ENCODE assay signal across 2 cellular contexts in the genomic region with DNA sequence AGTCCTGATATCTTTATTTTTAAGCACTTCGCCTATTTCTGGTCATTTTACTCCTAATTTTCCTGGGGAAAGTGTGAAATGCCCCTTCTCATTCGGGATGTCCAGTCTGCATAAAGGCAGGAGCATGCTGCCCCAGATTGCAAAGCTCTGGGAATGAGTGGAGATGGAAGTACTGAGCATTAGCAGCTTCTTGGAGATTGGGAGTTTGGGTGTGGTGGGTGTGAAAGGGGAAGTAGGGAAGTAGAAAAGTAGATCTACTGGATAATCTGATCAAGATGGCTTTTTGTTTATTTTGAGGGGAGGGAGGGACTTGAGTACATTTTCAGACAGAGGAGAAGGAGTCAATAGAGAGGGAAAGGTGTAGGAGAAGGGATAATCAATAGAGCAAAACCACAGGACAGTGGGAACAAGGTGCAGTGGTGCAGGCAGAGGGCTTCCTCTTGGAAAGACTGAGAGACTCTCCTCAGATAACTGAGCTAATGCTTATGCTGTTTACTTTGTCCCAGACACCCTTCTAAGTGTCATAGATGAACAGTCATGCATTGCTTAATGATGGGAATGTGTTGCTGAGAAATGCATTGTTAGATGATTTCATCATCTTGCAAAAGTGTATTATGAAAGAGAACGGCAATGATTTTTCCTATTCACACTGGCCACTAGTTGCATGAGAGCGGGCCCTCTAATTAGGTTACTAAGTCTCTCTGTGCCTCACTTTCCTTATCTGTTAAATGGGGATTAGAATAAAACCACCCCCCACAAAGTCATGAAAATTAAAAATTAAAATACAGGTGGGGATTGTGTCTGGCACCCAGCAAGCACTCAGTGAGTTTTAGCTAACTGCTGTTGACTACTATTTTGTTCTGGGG.
TF ChIP-seq lines count a peak whose summit lies in the region.

No MANE protein-coding gene starts in this region.

TF ChIP-seq in HEK293, 187 proteins besides CTCF, POLR2A, EP300 and RAD21 (continued from another document and continues in another):
- TF ChIP-seq KLF1 (tag by site-specific recombination; IDR thresholded peaks at IDR 0.05) = peak; percentile 49
- peak; percentile 33 for TF ChIP-seq OSR2 (tag by site-specific recombination; IDR thresholded peaks at IDR 0.05)
- TF ChIP-seq ZNF16 (tag by site-specific recombination; IDR thresholded peaks at IDR 0.05; ENCODE audit: low read depth) = no peak
- TF ChIP-seq, protein P1, sequence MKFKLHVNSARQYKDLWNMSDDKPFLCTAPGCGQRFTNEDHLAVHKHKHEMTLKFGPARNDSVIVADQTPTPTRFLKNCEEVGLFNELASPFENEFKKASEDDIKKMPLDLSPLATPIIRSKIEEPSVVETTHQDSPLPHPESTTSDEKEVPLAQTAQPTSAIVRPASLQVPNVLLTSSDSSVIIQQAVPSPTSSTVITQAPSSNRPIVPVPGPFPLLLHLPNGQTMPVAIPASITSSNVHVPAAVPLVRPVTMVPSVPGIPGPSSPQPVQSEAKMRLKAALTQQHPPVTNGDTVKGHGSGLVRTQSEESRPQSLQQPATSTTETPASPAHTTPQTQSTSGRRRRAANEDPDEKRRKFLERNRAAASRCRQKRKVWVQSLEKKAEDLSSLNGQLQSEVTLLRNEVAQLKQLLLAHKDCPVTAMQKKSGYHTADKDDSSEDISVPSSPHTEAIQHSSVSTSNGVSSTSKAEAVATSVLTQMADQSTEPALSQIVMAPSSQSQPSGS (tag by site-specific recombination; IDR thresholded peaks at IDR 0.05; ENCODE audit: low read depth) = 0 out of 2 replicates have a peak, but pooled peaks have one; percentile 36
- no peak for TF ChIP-seq ZXDB (tag by site-specific recombination; IDR thresholded peaks at IDR 0.05)
- TF ChIP-seq KLF8 (tag by site-specific recombination; IDR thresholded peaks at IDR 0.05) = 0 out of 2 replicates have a peak, but pooled peaks have one; percentile 36
- TF ChIP-seq ZNF629 (tag by site-specific recombination; IDR thresholded peaks at IDR 0.05) = peak; percentile 51
- no peak for TF ChIP-seq ZNF558 (tag by site-specific recombination; IDR thresholded peaks at IDR 0.05)
- no peak for TF ChIP-seq ZNF23 (tag by site-specific recombination; IDR thresholded peaks at IDR 0.05; ENCODE audit: borderline replicate concordance)
- TF ChIP-seq ZNF114 (tag by site-specific recombination; IDR thresholded peaks at IDR 0.05) = no peak
- TF ChIP-seq SP7 (tag by site-specific recombination; IDR thresholded peaks at IDR 0.05) = 0 out of 2 replicates have a peak, but pooled peaks have one; percentile 27
- peak; percentile 37 for TF ChIP-seq SETDB1 (IDR thresholded peaks at IDR 0.05; ENCODE audit: insufficient read length, low read length)
- TF ChIP-seq ZIC2 (tag by site-specific recombination; IDR thresholded peaks at IDR 0.05) = no peak
- TF ChIP-seq ZFP69B (tag by site-specific recombination; IDR thresholded peaks at IDR 0.05) = 0 out of 2 replicates have a peak, but pooled peaks have one; percentile 48
- TF ChIP-seq, protein P2, sequence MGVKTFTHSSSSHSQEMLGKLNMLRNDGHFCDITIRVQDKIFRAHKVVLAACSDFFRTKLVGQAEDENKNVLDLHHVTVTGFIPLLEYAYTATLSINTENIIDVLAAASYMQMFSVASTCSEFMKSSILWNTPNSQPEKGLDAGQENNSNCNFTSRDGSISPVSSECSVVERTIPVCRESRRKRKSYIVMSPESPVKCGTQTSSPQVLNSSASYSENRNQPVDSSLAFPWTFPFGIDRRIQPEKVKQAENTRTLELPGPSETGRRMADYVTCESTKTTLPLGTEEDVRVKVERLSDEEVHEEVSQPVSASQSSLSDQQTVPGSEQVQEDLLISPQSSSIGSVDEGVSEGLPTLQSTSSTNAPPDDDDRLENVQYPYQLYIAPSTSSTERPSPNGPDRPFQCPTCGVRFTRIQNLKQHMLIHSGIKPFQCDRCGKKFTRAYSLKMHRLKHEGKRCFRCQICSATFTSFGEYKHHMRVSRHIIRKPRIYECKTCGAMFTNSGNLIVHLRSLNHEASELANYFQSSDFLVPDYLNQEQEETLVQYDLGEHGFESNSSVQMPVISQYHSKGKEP (tag by site-specific recombination; IDR thresholded peaks at IDR 0.05) = peak; percentile 93
- TF ChIP-seq SCRT2 (tag by site-specific recombination; IDR thresholded peaks at IDR 0.05) = peak; percentile 94
- TF ChIP-seq, protein P3, sequence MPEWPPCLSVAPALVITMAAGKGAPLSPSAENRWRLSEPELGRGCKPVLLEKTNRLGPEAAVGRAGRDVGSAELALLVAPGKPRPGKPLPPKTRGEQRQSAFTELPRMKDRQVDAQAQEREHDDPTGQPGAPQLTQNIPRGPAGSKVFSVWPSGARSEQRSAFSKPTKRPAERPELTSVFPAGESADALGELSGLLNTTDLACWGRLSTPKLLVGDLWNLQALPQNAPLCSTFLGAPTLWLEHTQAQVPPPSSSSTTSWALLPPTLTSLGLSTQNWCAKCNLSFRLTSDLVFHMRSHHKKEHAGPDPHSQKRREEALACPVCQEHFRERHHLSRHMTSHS (tag by site-specific recombination; IDR thresholded peaks at IDR 0.05) = no peak
- TF ChIP-seq, protein P4, sequence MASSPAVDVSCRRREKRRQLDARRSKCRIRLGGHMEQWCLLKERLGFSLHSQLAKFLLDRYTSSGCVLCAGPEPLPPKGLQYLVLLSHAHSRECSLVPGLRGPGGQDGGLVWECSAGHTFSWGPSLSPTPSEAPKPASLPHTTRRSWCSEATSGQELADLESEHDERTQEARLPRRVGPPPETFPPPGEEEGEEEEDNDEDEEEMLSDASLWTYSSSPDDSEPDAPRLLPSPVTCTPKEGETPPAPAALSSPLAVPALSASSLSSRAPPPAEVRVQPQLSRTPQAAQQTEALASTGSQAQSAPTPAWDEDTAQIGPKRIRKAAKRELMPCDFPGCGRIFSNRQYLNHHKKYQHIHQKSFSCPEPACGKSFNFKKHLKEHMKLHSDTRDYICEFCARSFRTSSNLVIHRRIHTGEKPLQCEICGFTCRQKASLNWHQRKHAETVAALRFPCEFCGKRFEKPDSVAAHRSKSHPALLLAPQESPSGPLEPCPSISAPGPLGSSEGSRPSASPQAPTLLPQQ (tag by site-specific recombination; IDR thresholded peaks at IDR 0.05) = peak; percentile 57
- TF ChIP-seq HOXD13 (CRISPR knock-in tag; IDR thresholded peaks at IDR 0.05; ENCODE audit: borderline replicate concordance) = no peak
- TF ChIP-seq ZBTB17 (tag by site-specific recombination; IDR thresholded peaks at IDR 0.05) = peak; percentile 63
- TF ChIP-seq ZSCAN16 (tag by site-specific recombination; IDR thresholded peaks at IDR 0.05) = no peak
- peak; percentile 81 for TF ChIP-seq ZNF223 (tag by site-specific recombination; IDR thresholded peaks at IDR 0.05)

TF ChIP-seq in SK-N-SH, 30 proteins besides CTCF, POLR2A, EP300 and RAD21 (continued from another document):
- TF ChIP-seq, protein P5, sequence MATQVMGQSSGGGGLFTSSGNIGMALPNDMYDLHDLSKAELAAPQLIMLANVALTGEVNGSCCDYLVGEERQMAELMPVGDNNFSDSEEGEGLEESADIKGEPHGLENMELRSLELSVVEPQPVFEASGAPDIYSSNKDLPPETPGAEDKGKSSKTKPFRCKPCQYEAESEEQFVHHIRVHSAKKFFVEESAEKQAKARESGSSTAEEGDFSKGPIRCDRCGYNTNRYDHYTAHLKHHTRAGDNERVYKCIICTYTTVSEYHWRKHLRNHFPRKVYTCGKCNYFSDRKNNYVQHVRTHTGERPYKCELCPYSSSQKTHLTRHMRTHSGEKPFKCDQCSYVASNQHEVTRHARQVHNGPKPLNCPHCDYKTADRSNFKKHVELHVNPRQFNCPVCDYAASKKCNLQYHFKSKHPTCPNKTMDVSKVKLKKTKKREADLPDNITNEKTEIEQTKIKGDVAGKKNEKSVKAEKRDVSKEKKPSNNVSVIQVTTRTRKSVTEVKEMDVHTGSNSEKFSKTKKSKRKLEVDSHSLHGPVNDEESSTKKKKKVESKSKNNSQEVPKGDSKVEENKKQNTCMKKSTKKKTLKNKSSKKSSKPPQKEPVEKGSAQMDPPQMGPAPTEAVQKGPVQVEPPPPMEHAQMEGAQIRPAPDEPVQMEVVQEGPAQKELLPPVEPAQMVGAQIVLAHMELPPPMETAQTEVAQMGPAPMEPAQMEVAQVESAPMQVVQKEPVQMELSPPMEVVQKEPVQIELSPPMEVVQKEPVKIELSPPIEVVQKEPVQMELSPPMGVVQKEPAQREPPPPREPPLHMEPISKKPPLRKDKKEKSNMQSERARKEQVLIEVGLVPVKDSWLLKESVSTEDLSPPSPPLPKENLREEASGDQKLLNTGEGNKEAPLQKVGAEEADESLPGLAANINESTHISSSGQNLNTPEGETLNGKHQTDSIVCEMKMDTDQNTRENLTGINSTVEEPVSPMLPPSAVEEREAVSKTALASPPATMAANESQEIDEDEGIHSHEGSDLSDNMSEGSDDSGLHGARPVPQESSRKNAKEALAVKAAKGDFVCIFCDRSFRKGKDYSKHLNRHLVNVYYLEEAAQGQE (IDR thresholded peaks at IDR 0.05; ENCODE audit: low read depth, low read length) = no peak
- TF ChIP-seq, protein P6, sequence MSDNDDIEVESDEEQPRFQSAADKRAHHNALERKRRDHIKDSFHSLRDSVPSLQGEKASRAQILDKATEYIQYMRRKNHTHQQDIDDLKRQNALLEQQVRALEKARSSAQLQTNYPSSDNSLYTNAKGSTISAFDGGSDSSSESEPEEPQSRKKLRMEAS (IDR thresholded peaks at IDR 0.05; ENCODE audit: low read depth) = no peak
- TF ChIP-seq FOSL2 (IDR thresholded peaks at IDR 0.05; ENCODE audit: borderline replicate concordance, low read depth) (peak; percentile 23; the same call in 1 of the 2 replicates), TCF12 (IDR thresholded peaks at IDR 0.05) (0 out of 2 replicates have a peak, but pooled peaks have one; percentile 5), JUND (IDR thresholded peaks at IDR 0.05) (peak; percentile 12; the same call in 1 of the 2 replicates), TAF1 (IDR thresholded peaks at IDR 0.05; ENCODE audit: borderline replicate concordance, low read depth, low read length) (no peak), RXRA (IDR thresholded peaks at IDR 0.05; ENCODE audit: borderline replicate concordance, low read depth) (no peak)
